Comparison of ENCODE assay signal across 1 cellular context in genomic region chr18:464311-464659, GRCh38.
TF ChIP-seq lines count a peak whose summit lies in the region.

No MANE protein-coding gene starts in this region.

TF ChIP-seq in K562, 482 proteins besides CTCF, POLR2A, EP300 and RAD21 (continued from another document):
- TF ChIP-seq FOXP4 (CRISPR knock-in tag; IDR thresholded peaks at IDR 0.05; ENCODE audit: borderline replicate concordance), result no peak
- TF ChIP-seq NCOA6 (IDR thresholded peaks at IDR 0.05), result no peak
- no peak for TF ChIP-seq NR3C1 (CRISPR knock-in tag; IDR thresholded peaks at IDR 0.05)
